In genomic region chr18:24378598-24378997, GRCh38 we compare ENCODE assay signal across 27 cellular contexts.
"Had no signal": no experiment of that assay in that cellular context is flagged by ENCODE, and none has a peak within 500 bp of the region (broad histone marks: within the 10 kb centered on the region; RNA-seq: fewer than 3 reads in every experiment).

No MANE protein-coding gene starts in this region.

- H3K27ac ChIP-seq: breast epithelium, coronary artery, epithelial cell of prostate, gastroesophageal sphincter, heart left ventricle, right lobe of liver, skin epidermis, stomach, suprapubic skin, tibial nerve, uterus had no signal

- H3K27me3 Mint-ChIP-seq: activated CD4-positive, alpha-beta memory T cell treated with anti-CD3 and anti-CD28 coated beads for 36 hours; activated naive CD8-positive, alpha-beta T cell treated with anti-CD3 and anti-CD28 coated beads, Interleukin-2, amount 10 ng/mL, durations not matched to agents 7 days and 5 days had no signal

- H3K36me3 Mint-ChIP-seq: activated CD4-positive, alpha-beta memory T cell treated with anti-CD3 and anti-CD28 coated beads for 36 hours; activated naive CD8-positive, alpha-beta T cell treated with anti-CD3 and anti-CD28 coated beads, Interleukin-2, amount 10 ng/mL, durations not matched to agents 7 days and 5 days; stimulated activated effector memory CD8-positive, alpha-beta T cell treated with anti-CD3 and anti-CD28 coated beads, Interleukin-12 subunit alpha, Interleukin-12 subunit beta, amount 100 ng/mL, for 72 hours had no signal

- H3K27me3 ChIP-seq: breast epithelium, gastroesophageal sphincter, heart left ventricle, right lobe of liver, stomach, suprapubic skin, tibial nerve, uterus had no signal

- H3K4me1 Mint-ChIP-seq: activated naive CD8-positive, alpha-beta T cell treated with anti-CD3 and anti-CD28 coated beads, Interleukin-2, amount 10 ng/mL, durations not matched to agents 7 days and 5 days; stimulated activated effector memory CD8-positive, alpha-beta T cell treated with anti-CD3 and anti-CD28 coated beads, Interleukin-12 subunit alpha, Interleukin-12 subunit beta, amount 100 ng/mL, for 72 hours had no signal

- H3K27ac Mint-ChIP-seq: activated CD4-positive, alpha-beta memory T cell treated with anti-CD3 and anti-CD28 coated beads for 36 hours; activated naive CD4-positive, alpha-beta T cell treated with anti-CD3 and anti-CD28 coated beads for 36 hours; activated naive CD8-positive, alpha-beta T cell treated with anti-CD3 and anti-CD28 coated beads, Interleukin-2, amount 10 ng/mL, durations not matched to agents 7 days and 5 days; activated T-cell treated with anti-CD3 and anti-CD28 coated beads, Interleukin-2, amount 50 U/mL, for 72 hours; stimulated activated effector memory CD8-positive, alpha-beta T cell treated with anti-CD3 and anti-CD28 coated beads, Interleukin-12 subunit alpha, Interleukin-12 subunit beta, amount 100 ng/mL, for 72 hours; T-helper 1 cell treated with Interleukin-12 subunit alpha and Interleukin-12 subunit beta and Interleukin-4 antibody, amounts not matched to agents 30 μg/mL and 1 μg/mL, for 36 hours had no signal

- H3K9me3 ChIP-seq: breast epithelium, gastroesophageal sphincter, heart left ventricle, right lobe of liver, stomach, suprapubic skin, tibial nerve, uterus had no signal

- H3K36me3 ChIP-seq: breast epithelium, right lobe of liver, uterus had no signal

- DNase-seq: activated CD4-positive, alpha-beta memory T cell treated with anti-CD3 and anti-CD28 coated beads for 36 hours; activated CD4-positive, alpha-beta T cell treated with anti-CD3 and anti-CD28 coated beads for 48 hours; activated CD4-positive, CD25-positive, alpha-beta regulatory T cell; activated effector memory CD4-positive, alpha-beta T cell treated with Interleukin-2 at 50 U/mL for 16 hours; activated naive CD4-positive, alpha-beta T cell treated with anti-CD3 and anti-CD28 coated beads for 36 hours; activated naive CD8-positive, alpha-beta T cell treated with anti-CD3 and anti-CD28 coated beads, Interleukin-2, amount 10 ng/mL, durations not matched to agents 7 days and 5 days; activated T-cell treated with anti-CD3 and anti-CD28 coated beads, Interleukin-2, amount 50 U/mL, for 72 hours; amniotic stem cell; heart left ventricle; left ventricle myocardium superior; nephron progenitor cell; occipital lobe; posterior cingulate gyrus; right lobe of liver; stimulated activated CD4-positive, alpha-beta T cell treated with anti-CD3 and anti-CD28 coated beads, Interleukin-1b, Interleukin-23, amount 100 ng/mL, for 48 hours; stomach; T1000; uterus had no signal

- H3K9me3 Mint-ChIP-seq: activated CD4-positive, alpha-beta memory T cell treated with anti-CD3 and anti-CD28 coated beads for 36 hours; activated naive CD4-positive, alpha-beta T cell treated with anti-CD3 and anti-CD28 coated beads for 36 hours; activated naive CD8-positive, alpha-beta T cell treated with anti-CD3 and anti-CD28 coated beads, Interleukin-2, amount 10 ng/mL, durations not matched to agents 7 days and 5 days; activated T-cell treated with anti-CD3 and anti-CD28 coated beads, Interleukin-2, amount 50 U/mL, for 72 hours; nephron progenitor cell; stimulated activated effector memory CD8-positive, alpha-beta T cell treated with anti-CD3 and anti-CD28 coated beads, Interleukin-12 subunit alpha, Interleukin-12 subunit beta, amount 100 ng/mL, for 72 hours; T-helper 1 cell treated with Interleukin-12 subunit alpha and Interleukin-12 subunit beta and Interleukin-4 antibody, amounts not matched to agents 30 μg/mL and 1 μg/mL, for 36 hours had no signal

- H3K4me3 ChIP-seq: breast epithelium, coronary artery, gastroesophageal sphincter, heart left ventricle, right lobe of liver, skin epidermis, stomach, suprapubic skin, tibial nerve, uterus had no signal

- H3K4me3 Mint-ChIP-seq: activated CD4-positive, alpha-beta memory T cell treated with anti-CD3 and anti-CD28 coated beads for 36 hours; activated naive CD4-positive, alpha-beta T cell treated with anti-CD3 and anti-CD28 coated beads for 36 hours; activated naive CD8-positive, alpha-beta T cell treated with anti-CD3 and anti-CD28 coated beads, Interleukin-2, amount 10 ng/mL, durations not matched to agents 7 days and 5 days; activated T-cell treated with anti-CD3 and anti-CD28 coated beads, Interleukin-2, amount 50 U/mL, for 72 hours; nephron progenitor cell; stimulated activated effector memory CD8-positive, alpha-beta T cell treated with anti-CD3 and anti-CD28 coated beads, Interleukin-12 subunit alpha, Interleukin-12 subunit beta, amount 100 ng/mL, for 72 hours; T-helper 1 cell treated with Interleukin-12 subunit alpha and Interleukin-12 subunit beta and Interleukin-4 antibody, amounts not matched to agents 30 μg/mL and 1 μg/mL, for 36 hours had no signal

- H3K4me1 ChIP-seq: breast epithelium, gastroesophageal sphincter, right lobe of liver, stomach, suprapubic skin, tibial nerve, uterus had no signal
